ENCODE assay signal across 7 cellular contexts in genomic region chr15:30788595-30788994, GRCh38.
"Had no signal": no experiment of that assay in that cellular context is flagged by ENCODE, and none has a peak within 500 bp of the region (broad histone marks: within the 10 kb centered on the region; RNA-seq: fewer than 3 reads in every experiment).

No MANE protein-coding gene starts in this region.

- FAIRE-seq: GM12878, GM12891, GM12892, GM18507, GM19239 had no signal

- ATAC-seq: GM12878 had no signal

- H3K4me3 ChIP-seq: GM12878 had no signal

- DNase-seq: GDM1, GF-D8 had no signal
